In genomic region chr4:127783971-127784519, GRCh38 we compare ENCODE assay signal across 2 cellular contexts.
TF ChIP-seq lines count a peak whose summit lies in the region.

No MANE protein-coding gene starts in this region.

TF ChIP-seq in SK-N-SH, 30 proteins besides CTCF, POLR2A, EP300 and RAD21 (continued from another document):
- TF ChIP-seq, protein P1, sequence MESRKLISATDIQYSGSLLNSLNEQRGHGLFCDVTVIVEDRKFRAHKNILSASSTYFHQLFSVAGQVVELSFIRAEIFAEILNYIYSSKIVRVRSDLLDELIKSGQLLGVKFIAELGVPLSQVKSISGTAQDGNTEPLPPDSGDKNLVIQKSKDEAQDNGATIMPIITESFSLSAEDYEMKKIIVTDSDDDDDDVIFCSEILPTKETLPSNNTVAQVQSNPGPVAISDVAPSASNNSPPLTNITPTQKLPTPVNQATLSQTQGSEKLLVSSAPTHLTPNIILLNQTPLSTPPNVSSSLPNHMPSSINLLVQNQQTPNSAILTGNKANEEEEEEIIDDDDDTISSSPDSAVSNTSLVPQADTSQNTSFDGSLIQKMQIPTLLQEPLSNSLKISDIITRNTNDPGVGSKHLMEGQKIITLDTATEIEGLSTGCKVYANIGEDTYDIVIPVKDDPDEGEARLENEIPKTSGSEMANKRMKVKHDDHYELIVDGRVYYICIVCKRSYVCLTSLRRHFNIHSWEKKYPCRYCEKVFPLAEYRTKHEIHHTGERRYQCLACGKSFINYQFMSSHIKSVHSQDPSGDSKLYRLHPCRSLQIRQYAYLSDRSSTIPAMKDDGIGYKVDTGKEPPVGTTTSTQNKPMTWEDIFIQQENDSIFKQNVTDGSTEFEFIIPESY (IDR thresholded peaks at IDR 0.05; ENCODE audit: borderline replicate concordance, low read depth), result no peak
TF ChIP-seq in SK-N-SH: peak in this region for 0.

TF ChIP-seq in SK-N-SH treated with all-trans-retinoic acid at 6 μM for 48 hours, 23 proteins besides CTCF, POLR2A, EP300 and RAD21 (continued from another document):
- TF ChIP-seq, protein P2, sequence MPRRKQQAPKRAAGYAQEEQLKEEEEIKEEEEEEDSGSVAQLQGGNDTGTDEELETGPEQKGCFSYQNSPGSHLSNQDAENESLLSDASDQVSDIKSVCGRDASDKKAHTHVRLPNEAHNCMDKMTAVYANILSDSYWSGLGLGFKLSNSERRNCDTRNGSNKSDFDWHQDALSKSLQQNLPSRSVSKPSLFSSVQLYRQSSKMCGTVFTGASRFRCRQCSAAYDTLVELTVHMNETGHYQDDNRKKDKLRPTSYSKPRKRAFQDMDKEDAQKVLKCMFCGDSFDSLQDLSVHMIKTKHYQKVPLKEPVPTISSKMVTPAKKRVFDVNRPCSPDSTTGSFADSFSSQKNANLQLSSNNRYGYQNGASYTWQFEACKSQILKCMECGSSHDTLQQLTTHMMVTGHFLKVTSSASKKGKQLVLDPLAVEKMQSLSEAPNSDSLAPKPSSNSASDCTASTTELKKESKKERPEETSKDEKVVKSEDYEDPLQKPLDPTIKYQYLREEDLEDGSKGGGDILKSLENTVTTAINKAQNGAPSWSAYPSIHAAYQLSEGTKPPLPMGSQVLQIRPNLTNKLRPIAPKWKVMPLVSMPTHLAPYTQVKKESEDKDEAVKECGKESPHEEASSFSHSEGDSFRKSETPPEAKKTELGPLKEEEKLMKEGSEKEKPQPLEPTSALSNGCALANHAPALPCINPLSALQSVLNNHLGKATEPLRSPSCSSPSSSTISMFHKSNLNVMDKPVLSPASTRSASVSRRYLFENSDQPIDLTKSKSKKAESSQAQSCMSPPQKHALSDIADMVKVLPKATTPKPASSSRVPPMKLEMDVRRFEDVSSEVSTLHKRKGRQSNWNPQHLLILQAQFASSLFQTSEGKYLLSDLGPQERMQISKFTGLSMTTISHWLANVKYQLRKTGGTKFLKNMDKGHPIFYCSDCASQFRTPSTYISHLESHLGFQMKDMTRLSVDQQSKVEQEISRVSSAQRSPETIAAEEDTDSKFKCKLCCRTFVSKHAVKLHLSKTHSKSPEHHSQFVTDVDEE (CRISPR knock-in tag; IDR thresholded peaks at IDR 0.05), result no peak
- TF ChIP-seq RARB (CRISPR knock-in tag; IDR thresholded peaks at IDR 0.05) (no peak), TCF4 (CRISPR knock-in tag; IDR thresholded peaks at IDR 0.05; ENCODE audit: borderline replicate concordance) (no peak), ARNTL (CRISPR knock-in tag; IDR thresholded peaks at IDR 0.05; ENCODE audit: borderline replicate concordance, low read depth) (no peak)
- TF ChIP-seq, protein P3, sequence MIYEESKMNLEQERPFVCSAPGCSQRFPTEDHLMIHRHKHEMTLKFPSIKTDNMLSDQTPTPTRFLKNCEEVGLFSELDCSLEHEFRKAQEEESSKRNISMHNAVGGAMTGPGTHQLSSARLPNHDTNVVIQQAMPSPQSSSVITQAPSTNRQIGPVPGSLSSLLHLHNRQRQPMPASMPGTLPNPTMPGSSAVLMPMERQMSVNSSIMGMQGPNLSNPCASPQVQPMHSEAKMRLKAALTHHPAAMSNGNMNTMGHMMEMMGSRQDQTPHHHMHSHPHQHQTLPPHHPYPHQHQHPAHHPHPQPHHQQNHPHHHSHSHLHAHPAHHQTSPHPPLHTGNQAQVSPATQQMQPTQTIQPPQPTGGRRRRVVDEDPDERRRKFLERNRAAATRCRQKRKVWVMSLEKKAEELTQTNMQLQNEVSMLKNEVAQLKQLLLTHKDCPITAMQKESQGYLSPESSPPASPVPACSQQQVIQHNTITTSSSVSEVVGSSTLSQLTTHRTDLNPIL (CRISPR knock-in tag; IDR thresholded peaks at IDR 0.05; ENCODE audit: low read depth), result no peak
